In genomic region chr13:76635232-76636021, GRCh38 we compare ENCODE assay signal across 26 cellular contexts.
A peak's percentile ranks its signal among the peaks of the same experiment; 100 is the strongest.
DNase-seq lines count a peak whose midpoint lies in the region; ATAC-seq and TF ChIP-seq lines count a peak whose summit lies in the region.
"Had no signal": no experiment of that assay in that cellular context is flagged by ENCODE, and none has a peak within 500 bp of the region (broad histone marks: within the 10 kb centered on the region; RNA-seq: fewer than 3 reads in every experiment).

No MANE protein-coding gene starts in this region.

- H3K4me3 ChIP-seq in GM12865 (ENCODE audit: low read depth, low read length), result no peak overlapping the region
- H3K4me3 ChIP-seq: prostate gland had no signal

- ATAC-seq in GM18868 (IDR thresholded peaks at IDR 0.05; ENCODE audit: unreplicated experiment), result peak; percentile 62
- ATAC-seq in HG03469 (IDR thresholded peaks at IDR 0.05; ENCODE audit: unreplicated experiment), result peak; percentile 50

- peak; percentile 45 for DNase-seq in GM12865 (ENCODE audit: low read depth)
- peak; percentile 55 for DNase-seq in fibroblast of peridontal ligament (ENCODE audit: extremely low read depth)
- no peak for DNase-seq in NCI-H2107 treated with DMSO at 0.1 percent for 48 hours (lab: John Stamatoyannopoulos, UW; ENCODE audit: unreplicated experiment)
- DNase-seq in D341Med (ENCODE audit: low spot score), result no peak
- DNase-seq in GM19238 (ENCODE audit: insufficient read length, low spot score), result no peak
- DNase-seq in DMS 273 (lab: John Stamatoyannopoulos, UW; ENCODE audit: unreplicated experiment), result no peak
- DNase-seq: activated CD4-positive, alpha-beta T cell treated with anti-CD3 and anti-CD28 coated beads for 48 hours; activated CD8-positive, alpha-beta memory T cell treated with anti-CD3 and anti-CD28 coated beads for 24 hours; activated gamma-delta T cell treated with Interleukin-2 at 50 U/mL for 16 hours; activated T-cell treated with anti-CD3 and anti-CD28 coated beads, Interleukin-2, amount 50 U/mL, for 1 hour; Caco-2; dermis blood vessel endothelial cell; DMS79 treated with DMSO at 0.1 percent for 48 hours; GF-D8; naive B cell; NCI-H1436 treated with DMSO at 0.1 percent for 48 hours; NCI-H2171; NCI-H524 treated with DMSO at 0.1 percent for 48 hours; nucleus accumbens; stimulated activated CD4-positive, alpha-beta T cell treated with anti-CD3 and anti-CD28 coated beads, Interleukin-15, amount 100 ng/mL, for 24 hours; stimulated activated naive CD4-positive, alpha-beta T cell treated with Interleukin-2 at 50 U/mL for 16 hours; T1000; WERI-Rb-1 had no signal

- TF ChIP-seq CTCF in GM12865 (IDR thresholded peaks at IDR 0.05; ENCODE audit: insufficient read depth, low read depth, low read length, missing control alignments), result no peak

Comparison
In these comparisons a context has a peak if more than half of its experiments do, and no peak if none do; other contexts are left out.
1. DNase-seq: peak in GM12865 (single experiment) and fibroblast of peridontal ligament (single experiment); none in NCI-H2107 treated with DMSO at 0.1 percent for 48 hours (single experiment), D341Med (single experiment), GM19238 (single experiment) and DMS 273 (single experiment).